9 cellular contexts compared by ENCODE assay signal in the genomic region with DNA sequence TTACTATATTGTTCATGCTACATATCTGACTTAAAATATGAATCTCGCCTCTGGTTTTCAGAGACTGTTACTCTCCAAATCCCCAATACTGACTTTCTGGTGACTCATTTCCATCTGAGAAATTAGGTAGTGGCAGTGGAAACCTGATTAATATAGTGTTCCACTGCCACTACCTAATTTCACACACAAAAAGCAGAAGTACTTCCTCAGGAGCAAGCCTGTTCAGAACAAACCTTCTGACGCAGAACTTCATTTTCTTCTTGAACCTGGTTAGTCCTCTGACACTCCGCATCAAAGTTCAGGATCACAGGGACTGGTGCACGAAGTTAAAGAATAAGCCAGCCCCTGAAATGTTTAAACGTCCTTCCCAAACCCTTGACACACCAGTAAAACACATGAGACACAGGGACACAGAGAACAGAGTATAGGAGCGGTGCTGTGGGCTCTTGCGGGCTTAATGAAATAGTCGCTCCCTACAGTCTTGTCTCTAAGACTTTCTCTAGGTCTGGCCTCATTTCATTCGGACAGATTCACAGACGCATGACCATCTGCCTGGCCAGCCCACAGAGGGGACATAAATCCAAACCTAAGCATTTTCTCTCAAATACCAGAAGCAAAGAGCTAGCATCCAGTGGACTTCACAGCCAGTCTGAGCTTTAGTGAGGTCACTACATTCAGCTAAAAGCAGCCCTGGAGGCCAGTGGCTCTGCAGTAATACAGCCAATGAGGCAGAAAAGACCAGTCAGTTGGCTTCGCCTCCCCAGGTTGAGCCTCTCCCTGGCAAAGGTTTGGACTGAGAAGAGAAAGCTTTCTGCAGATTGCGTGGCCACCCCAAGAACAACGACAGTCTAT. TPM values are rescaled to one million over a fixed set of nuclear protein-coding genes. Genes with fewer than 3 reads are reported as not detected.
DNase-seq lines count a peak whose midpoint lies in the region; ATAC-seq and TF ChIP-seq lines count a peak whose summit lies in the region.
"Had no signal": no experiment of that assay in that cellular context is flagged by ENCODE, and none has a peak within 500 bp of the region (broad histone marks: within the 10 kb centered on the region; RNA-seq: fewer than 3 reads in every experiment).

No MANE protein-coding gene starts in this region.

- H3K27ac ChIP-seq in DOHH2 (ENCODE audit: low read depth, low read length), result no peak overlapping the region

- DNase-seq in GM19240 (ENCODE audit: insufficient read length, low spot score) (peak; percentile 36), cerebellum (ENCODE audit: low spot score) (peak; percentile 42), sciatic nerve (ENCODE audit: low spot score) (no peak), T-helper 9 cell (no peak), NCI-H1105 treated with DMSO at 0.1 percent for 48 hours (lab: John Stamatoyannopoulos, UW) (no peak)
- no peak for DNase-seq in activated CD8-positive, alpha-beta memory T cell treated with anti-CD3 and anti-CD28 coated beads, Interleukin-2, amount 10 ng/mL, durations not matched to agents 7 days and 5 days

- ATAC-seq in HG03095 (IDR thresholded peaks at IDR 0.05; ENCODE audit: unreplicated experiment) (peak; percentile 27), sciatic nerve (no peak)
- ATAC-seq in activated CD8-positive, alpha-beta memory T cell treated with anti-CD3 and anti-CD28 coated beads, Interleukin-2, amount 10 ng/mL, durations not matched to agents 7 days and 5 days, result no peak

- H3K4me3 ChIP-seq in DOHH2 (ENCODE audit: low read length), result no peak overlapping the region

- CTCF ChIA-PET in activated CD8-positive, alpha-beta memory T cell treated with anti-CD3 and anti-CD28 coated beads, Interleukin-2, amount 10 ng/mL, durations not matched to agents 7 days and 5 days (lab: Charles Lee), result no interaction called here

- TF ChIP-seq CTCF in DOHH2 (IDR thresholded peaks at IDR 0.05; ENCODE audit: low read depth, low read length, poor library complexity, severe bottlenecking), result no peak

- H3K9me2 ChIP-seq in DOHH2 (replicated peaks; ENCODE audit: control insufficient read depth, low read length), result no peaks in the 10 kb centered on the region

- H3K4me1 ChIP-seq in DOHH2 (ENCODE audit: control insufficient read depth, low read length), result peaks cover 56% of the 10 kb centered on the region

- H3K9me3 Mint-ChIP-seq in activated CD8-positive, alpha-beta memory T cell treated with anti-CD3 and anti-CD28 coated beads, Interleukin-2, amount 10 ng/mL, durations not matched to agents 7 days and 5 days (ENCODE audit: low read depth), result no peaks in the 10 kb centered on the region
- H3K9me3 Mint-ChIP-seq: mesothelial cell of epicardium had no signal

- no peaks in the 10 kb centered on the region for H4K20me1 ChIP-seq in DOHH2 (ENCODE audit: control insufficient read depth, insufficient read depth, low read depth, low read length)

- H3K27ac Mint-ChIP-seq in activated CD8-positive, alpha-beta memory T cell treated with anti-CD3 and anti-CD28 coated beads, Interleukin-2, amount 10 ng/mL, durations not matched to agents 7 days and 5 days, result no peak overlapping the region
- H3K27ac Mint-ChIP-seq: mesothelial cell of epicardium had no signal

- intact Hi-C loops in sciatic nerve (cut with DNase I), result no loop called here

- H3K4me3 Mint-ChIP-seq in activated CD8-positive, alpha-beta memory T cell treated with anti-CD3 and anti-CD28 coated beads, Interleukin-2, amount 10 ng/mL, durations not matched to agents 7 days and 5 days, result no peak overlapping the region
- H3K4me3 Mint-ChIP-seq: mesothelial cell of epicardium had no signal

- no peaks in the 10 kb centered on the region for H3K27me3 Mint-ChIP-seq in activated CD8-positive, alpha-beta memory T cell treated with anti-CD3 and anti-CD28 coated beads, Interleukin-2, amount 10 ng/mL, durations not matched to agents 7 days and 5 days

- H3K79me2 ChIP-seq in DOHH2 (ENCODE audit: control insufficient read depth, low read length), result peaks cover 8% of the 10 kb centered on the region; the same call in 1 of the 2 replicates

- no peaks in the 10 kb centered on the region for H3K27me3 ChIP-seq in DOHH2 (ENCODE audit: control insufficient read depth, low read length)

- no peaks in the 10 kb centered on the region for H3K9me3 ChIP-seq in DOHH2 (ENCODE audit: control insufficient read depth, insufficient read depth, low read length)

- H3K36me3 Mint-ChIP-seq in activated CD8-positive, alpha-beta memory T cell treated with anti-CD3 and anti-CD28 coated beads, Interleukin-2, amount 10 ng/mL, durations not matched to agents 7 days and 5 days, result peaks cover 3% of the 10 kb centered on the region

- H3K4me2 ChIP-seq in DOHH2 (ENCODE audit: low read length), result peak overlapping the region; percentile 44; the same call in 1 of the 2 replicates

- H3F3A ChIP-seq in DOHH2 (ENCODE audit: control insufficient read depth, insufficient read depth), result no peaks in the 10 kb centered on the region

- H3K36me3 ChIP-seq in DOHH2 (ENCODE audit: control insufficient read depth, low read length), result peaks cover 20% of the 10 kb centered on the region

- peaks cover 34% of the 10 kb centered on the region for H3K4me1 Mint-ChIP-seq in activated CD8-positive, alpha-beta memory T cell treated with anti-CD3 and anti-CD28 coated beads, Interleukin-2, amount 10 ng/mL, durations not matched to agents 7 days and 5 days

RNA-seq across cellular contexts. Expression of a gene that starts 4.2 kb away (rescaled TPM):
- total RNA-seq in cerebellum (11.0 TPM), sciatic nerve (32.7 TPM)
- 10 to 100 TPM in 1 of 2 experiments, 1 to 10 TPM in 1; 9.3 to 25.9 TPM for total RNA-seq in activated CD8-positive, alpha-beta memory T cell treated with anti-CD3 and anti-CD28 coated beads, Interleukin-2, amount 10 ng/mL, durations not matched to agents 7 days and 5 days

RNA-seq across cellular contexts. Expression of a gene that starts 26.5 kb away (rescaled TPM):
- total RNA-seq in cerebellum, result not detected
- not detected for total RNA-seq in sciatic nerve
- not detected for total RNA-seq in activated CD8-positive, alpha-beta memory T cell treated with anti-CD3 and anti-CD28 coated beads, Interleukin-2, amount 10 ng/mL, durations not matched to agents 7 days and 5 days
- total RNA-seq: mesothelial cell of epicardium had no signal

RNA-seq across cellular contexts. Expression of a gene that starts 36.6 kb away (rescaled TPM):
- total RNA-seq in cerebellum, result 16.2 TPM
- total RNA-seq in sciatic nerve, result 39.8 TPM
- 10 to 100 TPM; 33.2 to 46.0 TPM for total RNA-seq in activated CD8-positive, alpha-beta memory T cell treated with anti-CD3 and anti-CD28 coated beads, Interleukin-2, amount 10 ng/mL, durations not matched to agents 7 days and 5 days

RNA-seq across cellular contexts. Expression of a gene that starts 59.2 kb away (rescaled TPM):
- 0.18 TPM for total RNA-seq in cerebellum
- 29.4 TPM for total RNA-seq in sciatic nerve
- 10 to 100 TPM; 19.9 to 27.5 TPM for total RNA-seq in activated CD8-positive, alpha-beta memory T cell treated with anti-CD3 and anti-CD28 coated beads, Interleukin-2, amount 10 ng/mL, durations not matched to agents 7 days and 5 days

Comparison
In these comparisons a context has a peak if more than half of its experiments do, and no peak if none do; other contexts are left out.
1. DNase-seq: peak in GM19240 (single experiment) and cerebellum (single experiment); none in sciatic nerve (single experiment), activated CD8-positive, alpha-beta memory T cell treated with anti-CD3 and anti-CD28 coated beads, Interleukin-2, amount 10 ng/mL, durations not matched to agents 7 days and 5 days (single experiment), T-helper 9 cell (single experiment) and NCI-H1105 treated with DMSO at 0.1 percent for 48 hours (single experiment).